38 cellular contexts compared by ENCODE assay signal in the genomic region with DNA sequence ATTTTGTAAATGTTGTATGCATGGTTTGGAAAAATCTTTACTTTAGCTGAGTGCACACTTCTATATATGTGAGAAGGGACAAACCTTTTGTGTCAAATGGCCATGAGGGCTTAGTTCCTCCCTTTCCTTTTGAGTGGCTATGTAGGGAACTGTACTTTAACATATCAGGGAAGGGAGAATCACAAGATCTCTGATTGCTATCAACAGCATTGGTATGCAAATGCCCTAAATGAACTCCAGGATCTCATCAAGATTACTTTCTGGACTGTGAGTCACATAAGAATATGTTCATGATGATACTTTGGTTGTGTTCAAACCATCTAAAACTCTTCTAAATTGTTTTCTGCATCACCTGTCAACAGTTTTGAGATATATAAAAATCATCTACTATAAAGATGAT. TPM values are rescaled to one million over a fixed set of nuclear protein-coding genes. Genes with fewer than 3 reads are reported as not detected.
"Had no signal": no experiment of that assay in that cellular context is flagged by ENCODE, and none has a peak within 500 bp of the region (broad histone marks: within the 10 kb centered on the region; RNA-seq: fewer than 3 reads in every experiment).

No MANE protein-coding gene starts in this region.

- H3K27me3 ChIP-seq: MG63 had no signal

- H3K9ac ChIP-seq: KMS-11 had no signal

- H3K9me3 ChIP-seq: MG63 had no signal

- H3K27ac ChIP-seq: KMS-11 had no signal

- H3K4me3 ChIP-seq: MG63 had no signal

- DNase-seq: Karpas-422, Kasumi-1, MG63, MM.1S, MV-4-11, NCI-H1048, NCI-H1092, NCI-H1092 treated with DMSO at 0.1 percent for 48 hours, NCI-H1105, NCI-H1417, NCI-H1417 treated with DMSO at 0.1 percent for 48 hours, NCI-H1436, NCI-H1436 treated with DMSO at 0.1 percent for 48 hours, NCI-H146, NCI-H1694, NCI-H1694 treated with DMSO at 0.1 percent for 48 hours, NCI-H187, NCI-H187 treated with DMSO at 0.1 percent for 48 hours, NCI-H1930, NCI-H2029, NCI-H2029 treated with DMSO at 0.1 percent for 48 hours, NCI-H2081, NCI-H2081 treated with DMSO at 0.1 percent for 48 hours, NCI-H2107, NCI-H2171, NCI-H2171 treated with DMSO at 0.1 percent for 48 hours, NCI-H2227 treated with DMSO at 0.1 percent for 48 hours, NCI-H226, NCI-H345, NCI-H446, NCI-H446 treated with DMSO at 0.1 percent for 48 hours, NCI-H510A, NCI-H510A treated with DMSO at 0.1 percent for 48 hours, NCI-H524 had no signal

- H3K36me3 ChIP-seq: MG63 had no signal

- H3K4me2 ChIP-seq: KMS-11 had no signal

RNA-seq across cellular contexts. Expression of a gene that starts 31.2 kb away (rescaled TPM):
- total RNA-seq: LHCN-M2, MCF 10A, NCI-H460 had no signal
